ENCODE assay signal across 9 cellular contexts in genomic region chr7:12716134-12716667, GRCh38. TPM values are rescaled to one million over a fixed set of nuclear protein-coding genes. Genes with fewer than 3 reads are reported as not detected.
A peak's percentile ranks its signal among the peaks of the same experiment; 100 is the strongest.
DNase-seq lines count a peak whose midpoint lies in the region; ATAC-seq and TF ChIP-seq lines count a peak whose summit lies in the region.
"Had no signal": no experiment of that assay in that cellular context is flagged by ENCODE, and none has a peak within 500 bp of the region (broad histone marks: within the 10 kb centered on the region; RNA-seq: fewer than 3 reads in every experiment).

No MANE protein-coding gene starts in this region.

- TF ChIP-seq CTCF in left ventricle myocardium inferior (IDR thresholded peaks at IDR 0.05; ENCODE audit: borderline replicate concordance) (no peak), colonic mucosa (IDR thresholded peaks at IDR 0.05) (no peak), nephron (IDR thresholded peaks at IDR 0.05; ENCODE audit: unreplicated experiment in 3 of 3) (no peak), vagina (IDR thresholded peaks at IDR 0.05) (no peak), GM10248 (IDR thresholded peaks at IDR 0.05; ENCODE audit: control extremely low read depth, extremely low read depth, low read depth, missing control alignments) (no peak)

- no peak overlapping the region for H3K4me3 Mint-ChIP-seq in nephron

- CTCF ChIA-PET in GM10248 (lab: Yijun Ruan, JAX), result interaction anchor here (1.0 kb wide), 1 partner anchor 20 kb away, joined by 3 read pairs; no protein-coding TSS in a partner anchor

- intact Hi-C loops in left ventricle myocardium inferior (cut with micrococcal nuclease), result no loop called here
- intact Hi-C loops in left cardiac atrium (cut with DNase I), result no loop called here
- intact Hi-C loops in colonic mucosa (cut with DNase I), result no loop called here
- intact Hi-C loops in vagina (cut with DNase I), result no loop called here

- H3K9ac ChIP-seq in colonic mucosa (ENCODE audit: low read depth in 2 of 2, low read length in 2 of 2), result peak overlapping the region in 1 of 2 donors; percentile 69

- no peak for DNase-seq in left ventricle myocardium inferior
- no peak for DNase-seq in left cardiac atrium
- no peak for DNase-seq in colonic mucosa
- DNase-seq in vagina (ENCODE audit: extremely low spot score in 2 of 2), result no peak
- DNase-seq in GM10248 (ENCODE audit: extremely low spot score), result no peak
- DNase-seq in SK-N-DZ (ENCODE audit: low spot score), result no peak
- no peak for DNase-seq in NCI-H1105 (lab: John Stamatoyannopoulos, UW)

- peak overlapping the region; percentile 38 for H3K4me3 ChIP-seq in left ventricle myocardium inferior
- peak overlapping the region; percentile 10 for H3K4me3 ChIP-seq in colonic mucosa
- H3K4me3 ChIP-seq in vagina, result no peak overlapping the region
- H3K4me3 ChIP-seq: GM12878 had no signal

- ATAC-seq in left cardiac atrium, result no peak
- ATAC-seq: GM12878 had no signal

- TF ChIP-seq POLR2A in vagina (IDR thresholded peaks at IDR 0.05), result no peak

- peak overlapping the region; percentile 89 to 98 (median 95) for H3K27ac Mint-ChIP-seq in nephron

- no peaks in the 10 kb centered on the region for H3K36me3 ChIP-seq in left ventricle myocardium inferior
- no peaks in the 10 kb centered on the region for H3K36me3 ChIP-seq in colonic mucosa
- H3K36me3 ChIP-seq in vagina, result no peaks in the 10 kb centered on the region

- H3K9me3 ChIP-seq in left ventricle myocardium inferior (replicated peaks) (no peaks in the 10 kb centered on the region), colonic mucosa (no peaks in the 10 kb centered on the region), vagina (no peaks in the 10 kb centered on the region)

- H3K4me1 ChIP-seq in left ventricle myocardium inferior (peaks cover 51% of the 10 kb centered on the region), colonic mucosa (peaks cover 13% of the 10 kb centered on the region), vagina (peaks cover 57% of the 10 kb centered on the region)

- no peaks in the 10 kb centered on the region for H3K36me3 Mint-ChIP-seq in nephron (ENCODE audit: low read depth)

- no peaks in the 10 kb centered on the region for H3K27me3 Mint-ChIP-seq in nephron (ENCODE audit: low read depth)

- H3K27ac ChIP-seq in left ventricle myocardium inferior (replicated peaks) (peak overlapping the region; percentile 89), colonic mucosa (peak overlapping the region; percentile 87), vagina (peak overlapping the region; percentile 59)

- POLR2A ChIA-PET in GM10248 (lab: Yijun Ruan, JAX), result no interaction called here

- H3K4me1 Mint-ChIP-seq in nephron, result peaks cover 50% of the 10 kb centered on the region

- no peaks in the 10 kb centered on the region for H3K9me3 Mint-ChIP-seq in nephron

- H3K27me3 ChIP-seq in left ventricle myocardium inferior (ENCODE audit: low read depth) (no peaks in the 10 kb centered on the region), colonic mucosa (no peaks in the 10 kb centered on the region), vagina (no peaks in the 10 kb centered on the region)

RNA-seq across cellular contexts. Expression of gene ARL4A, which starts 28.8 kb away (rescaled TPM):
- total RNA-seq in left ventricle myocardium inferior (11.5 TPM), left cardiac atrium (10 to 100 TPM; 13.9 to 17.9 TPM), colonic mucosa (10 to 100 TPM; 27.5 to 88.8 TPM), vagina (58.2 TPM)
- polyA plus RNA-seq in SK-N-DZ (2014; cell fraction: cytosol; rRNA removed), result 6.1 and 10.7 TPM in 2 replicates
- 3.8 and 8.4 TPM in 2 replicates for polyA plus RNA-seq in SK-N-DZ (2014; cell fraction: nucleus; rRNA removed)

Comparison
In these comparisons a context has a peak if more than half of its experiments do, and no peak if none do; other contexts are left out.
1. H3K4me3 ChIP-seq: peak in left ventricle myocardium inferior (single experiment) and colonic mucosa (single experiment); none in vagina (0 of 2).
2. Peak in every context shown above with its lines, with median percentiles within 50 percentile points of each other: H3K27ac ChIP-seq.